In the genomic region with DNA sequence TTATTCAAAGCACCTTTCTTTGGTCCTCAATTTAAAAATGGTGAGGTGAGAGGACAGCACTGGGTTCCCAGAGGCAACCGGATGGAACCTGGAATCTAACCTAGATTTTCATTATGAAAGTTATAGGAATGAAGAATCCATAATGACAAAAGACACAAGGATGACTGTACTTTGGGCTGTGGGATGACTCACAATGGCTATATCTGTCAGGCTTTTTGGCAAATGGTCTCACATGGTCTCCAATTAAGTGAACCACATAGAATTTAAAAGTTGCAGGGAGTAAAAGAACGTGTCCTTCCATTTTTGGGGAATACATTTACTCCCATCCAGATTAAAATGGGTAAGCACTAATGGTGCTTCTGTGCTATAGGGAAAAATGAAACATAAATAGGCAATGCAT, we compare ENCODE assay signal across 1 cellular context.
TF ChIP-seq lines count a peak whose summit lies in the region.

No MANE protein-coding gene starts in this region.

TF ChIP-seq in HepG2, 621 proteins besides CTCF, POLR2A, EP300 and RAD21:
- TF ChIP-seq SMARCE1 (IDR thresholded peaks at IDR 0.05; ENCODE audit: borderline replicate concordance) (no peak), ZC3H13 (CRISPR knock-in tag; IDR thresholded peaks at IDR 0.05) (no peak), ZNF331 (CRISPR knock-in tag; IDR thresholded peaks at IDR 0.05) (no peak), ZBTB7B (CRISPR knock-in tag; IDR thresholded peaks at IDR 0.05) (no peak)
